Comparison of ENCODE assay signal across 1 cellular context in the genomic region with DNA sequence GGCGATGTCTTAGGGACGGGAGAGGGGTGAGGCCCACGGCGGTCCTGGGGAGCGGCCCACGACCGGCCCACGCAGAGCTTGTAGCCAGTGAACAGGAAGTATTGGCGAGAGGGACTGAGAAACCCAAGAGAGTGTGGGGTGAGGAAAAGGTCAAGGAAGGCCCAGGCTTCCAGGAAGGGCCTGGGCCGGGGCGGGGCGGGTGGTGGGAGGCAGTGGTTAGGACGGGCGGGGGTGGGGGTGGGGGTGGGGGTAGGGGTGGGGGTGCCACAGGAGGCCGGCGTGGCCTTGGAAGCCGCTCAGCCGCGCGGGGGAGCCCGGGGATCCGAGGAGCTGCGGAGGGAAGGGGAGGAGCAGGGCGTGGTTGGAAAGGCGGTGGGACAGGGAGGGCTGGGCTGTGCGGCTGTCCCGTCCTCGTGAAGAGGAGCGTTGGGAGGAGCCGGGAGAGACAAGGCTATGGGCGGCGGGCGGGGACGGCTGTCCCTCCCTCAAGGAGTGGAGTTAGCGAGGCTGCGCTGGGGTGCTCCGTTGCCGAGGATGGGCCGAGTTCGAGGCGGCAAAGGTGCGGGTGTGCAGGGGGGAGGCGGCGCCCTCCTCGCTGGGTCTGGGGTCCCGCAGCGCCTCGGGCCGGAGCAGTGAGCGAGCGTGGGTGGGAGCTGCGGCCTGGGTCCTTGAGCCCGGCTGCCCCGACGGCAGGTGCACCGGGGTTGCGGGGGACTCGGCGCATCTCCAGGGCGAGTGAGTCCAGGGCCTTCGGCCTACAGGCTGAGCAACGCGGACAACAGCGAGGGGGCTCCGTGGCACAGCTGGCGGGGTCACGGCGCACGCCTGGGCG.
TF ChIP-seq lines count a peak whose summit lies in the region.

No MANE protein-coding gene starts in this region.

TF ChIP-seq in K562, 482 proteins besides CTCF, POLR2A, EP300 and RAD21 (continued from another document and continues in another):
- TF ChIP-seq, protein P1, sequence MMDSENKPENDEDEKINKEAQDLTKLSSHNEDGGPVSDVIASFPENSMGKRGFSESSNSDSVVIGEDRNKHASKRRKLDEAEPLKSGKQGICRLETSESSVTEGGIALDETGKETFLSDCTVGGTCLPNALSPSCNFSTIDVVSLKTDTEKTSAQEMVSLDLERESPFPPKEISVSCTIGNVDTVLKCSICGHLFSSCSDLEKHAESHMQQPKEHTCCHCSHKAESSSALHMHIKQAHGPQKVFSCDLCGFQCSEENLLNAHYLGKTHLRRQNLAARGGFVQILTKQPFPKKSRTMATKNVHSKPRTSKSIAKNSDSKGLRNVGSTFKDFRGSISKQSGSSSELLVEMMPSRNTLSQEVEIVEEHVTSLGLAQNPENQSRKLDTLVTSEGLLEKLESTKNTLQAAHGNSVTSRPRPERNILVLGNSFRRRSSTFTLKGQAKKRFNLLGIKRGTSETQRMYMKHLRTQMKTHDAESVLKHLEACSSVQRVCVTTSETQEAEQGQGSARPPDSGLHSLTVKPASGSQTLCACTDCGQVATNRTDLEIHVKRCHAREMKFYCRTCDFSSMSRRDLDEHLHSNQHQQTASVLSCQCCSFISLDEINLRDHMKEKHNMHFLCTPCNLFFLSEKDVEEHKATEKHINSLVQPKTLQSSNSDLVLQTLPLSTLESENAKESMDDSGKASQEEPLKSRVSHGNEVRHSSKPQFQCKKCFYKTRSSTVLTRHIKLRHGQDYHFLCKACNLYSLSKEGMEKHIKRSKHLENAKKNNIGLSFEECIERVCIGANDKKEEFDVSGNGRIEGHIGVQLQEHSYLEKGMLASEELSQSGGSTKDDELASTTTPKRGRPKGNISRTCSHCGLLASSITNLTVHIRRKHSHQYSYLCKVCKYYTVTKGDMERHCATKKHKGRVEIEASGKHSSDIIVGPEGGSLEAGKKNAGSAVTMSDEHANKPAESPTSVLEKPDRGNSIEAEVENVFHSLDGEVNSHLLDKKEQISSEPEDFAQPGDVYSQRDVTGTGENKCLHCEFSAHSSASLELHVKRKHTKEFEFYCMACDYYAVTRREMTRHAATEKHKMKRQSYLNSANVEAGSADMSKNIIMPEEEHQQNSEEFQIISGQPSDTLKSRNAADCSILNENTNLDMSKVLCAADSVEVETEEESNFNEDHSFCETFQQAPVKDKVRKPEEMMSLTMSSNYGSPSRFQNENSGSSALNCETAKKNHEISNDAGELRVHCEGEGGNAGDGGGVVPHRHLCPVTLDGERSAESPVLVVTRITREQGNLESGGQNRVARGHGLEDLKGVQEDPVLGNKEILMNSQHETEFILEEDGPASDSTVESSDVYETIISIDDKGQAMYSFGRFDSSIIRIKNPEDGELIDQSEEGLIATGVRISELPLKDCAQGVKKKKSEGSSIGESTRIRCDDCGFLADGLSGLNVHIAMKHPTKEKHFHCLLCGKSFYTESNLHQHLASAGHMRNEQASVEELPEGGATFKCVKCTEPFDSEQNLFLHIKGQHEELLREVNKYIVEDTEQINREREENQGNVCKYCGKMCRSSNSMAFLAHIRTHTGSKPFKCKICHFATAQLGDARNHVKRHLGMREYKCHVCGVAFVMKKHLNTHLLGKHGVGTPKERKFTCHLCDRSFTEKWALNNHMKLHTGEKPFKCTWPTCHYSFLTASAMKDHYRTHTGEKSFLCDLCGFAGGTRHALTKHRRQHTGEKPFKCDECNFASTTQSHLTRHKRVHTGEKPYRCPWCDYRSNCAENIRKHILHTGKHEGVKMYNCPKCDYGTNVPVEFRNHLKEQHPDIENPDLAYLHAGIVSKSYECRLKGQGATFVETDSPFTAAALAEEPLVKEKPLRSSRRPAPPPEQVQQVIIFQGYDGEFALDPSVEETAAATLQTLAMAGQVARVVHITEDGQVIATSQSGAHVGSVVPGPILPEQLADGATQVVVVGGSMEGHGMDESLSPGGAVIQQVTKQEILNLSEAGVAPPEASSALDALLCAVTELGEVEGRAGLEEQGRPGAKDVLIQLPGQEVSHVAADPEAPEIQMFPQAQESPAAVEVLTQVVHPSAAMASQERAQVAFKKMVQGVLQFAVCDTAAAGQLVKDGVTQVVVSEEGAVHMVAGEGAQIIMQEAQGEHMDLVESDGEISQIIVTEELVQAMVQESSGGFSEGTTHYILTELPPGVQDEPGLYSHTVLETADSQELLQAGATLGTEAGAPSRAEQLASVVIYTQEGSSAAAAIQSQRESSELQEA (IDR thresholded peaks at IDR 0.05; ENCODE audit: low read depth) = no peak
- TF ChIP-seq PHF21A (IDR thresholded peaks at IDR 0.05; ENCODE audit: borderline replicate concordance, low read depth) (0 out of 2 replicates have a peak, but pooled peaks have one; percentile 28), STAT5A (IDR thresholded peaks at IDR 0.05; ENCODE audit: borderline replicate concordance, low read length) (no peak), TCF7L2 (IDR thresholded peaks at IDR 0.05; ENCODE audit: low read depth, low read length) (no peak), GATA2 (CRISPR knock-in tag; IDR thresholded peaks at IDR 0.05) (no peak), NR2C1 (IDR thresholded peaks at IDR 0.05) (peak; percentile 39; the same call in 1 of the 2 replicates), NR2C1 (tag; IDR thresholded peaks at IDR 0.05) (0 out of 2 replicates have a peak, but pooled peaks have one; percentile 48), ZZZ3 (IDR thresholded peaks at IDR 0.05) (no peak), ELF1 (tag; IDR thresholded peaks at IDR 0.05) (peak; percentile 37; the same call in 1 of the 2 replicates), DACH1 (IDR thresholded peaks at IDR 0.05; ENCODE audit: partially characterized antibody) (no peak), NEUROD1 (IDR thresholded peaks at IDR 0.05; ENCODE audit: borderline replicate concordance, low read depth, low read length, partially characterized antibody) (peak; percentile 28), KLF6 (CRISPR knock-in tag; IDR thresholded peaks at IDR 0.05; ENCODE audit: borderline replicate concordance) (no peak), RBM34 (IDR thresholded peaks at IDR 0.05; ENCODE audit: borderline replicate concordance, insufficient read depth, low read length) (no peak), DIDO1 (tag; IDR thresholded peaks at IDR 0.05; ENCODE audit: low read depth) (no peak), PHB (CRISPR knock-in tag; IDR thresholded peaks at IDR 0.05) (no peak), ZNF57 (CRISPR knock-in tag; IDR thresholded peaks at IDR 0.05) (no peak), MAZ (CRISPR knock-in tag; conservative IDR thresholded peaks at IDR 0.05 in 1 of 2, IDR thresholded peaks at IDR 0.05 in 1 of 2) (peak in 1 of 2 experiments; percentile 56; a peak in 1 of 4 replicates), CCNT2 (IDR thresholded peaks at IDR 0.05; ENCODE audit: borderline replicate concordance, extremely low read depth, insufficient read length, low read depth, low read length) (no peak), HNRNPL (IDR thresholded peaks at IDR 0.05; ENCODE audit: low read depth, low read length) (no peak), ARHGAP35 (IDR thresholded peaks at IDR 0.05; ENCODE audit: partially characterized antibody) (no peak), POLR2B (IDR thresholded peaks at IDR 0.05; ENCODE audit: low read depth, partially characterized antibody) (no peak), FOXJ2 (tag; IDR thresholded peaks at IDR 0.05) (no peak), SP1 (CRISPR knock-in tag; IDR thresholded peaks at IDR 0.05) (no peak), HNRNPK (IDR thresholded peaks at IDR 0.05; ENCODE audit: low read depth, low read length, poor library complexity, severe bottlenecking) (peak; percentile 92), KDM1A (IDR thresholded peaks at IDR 0.05) (no peak), SMARCA4 (IDR thresholded peaks at IDR 0.05) (0 out of 2 replicates have a peak, but pooled peaks have one; percentile 23), YBX1 (IDR thresholded peaks at IDR 0.05) (no peak), MEF2D (tag; conservative IDR thresholded peaks at IDR 0.05; ENCODE audit: low read depth) (no peak), TAF7 (tag; IDR thresholded peaks at IDR 0.05) (no peak), MAFG (tag; conservative IDR thresholded peaks at IDR 0.05) (no peak), RB1 (IDR thresholded peaks at IDR 0.05; ENCODE audit: low read depth) (no peak), ZC3H4 (CRISPR knock-in tag; IDR thresholded peaks at IDR 0.05; ENCODE audit: borderline replicate concordance) (no peak), POLR3A (IDR thresholded peaks at IDR 0.05; ENCODE audit: borderline replicate concordance, extremely low read depth, insufficient read depth, insufficient read length) (no peak), ZNF224 (CRISPR knock-in tag; IDR thresholded peaks at IDR 0.05) (no peak), ZFX (CRISPR knock-in tag; IDR thresholded peaks at IDR 0.05) (peak; percentile 82), SIN3B (IDR thresholded peaks at IDR 0.05; ENCODE audit: low read depth) (no peak), SRF (CRISPR knock-in tag; IDR thresholded peaks at IDR 0.05) (no peak), FUS (optimal IDR thresholded peaks at IDR 0.05; ENCODE audit: low read depth, low read length) (no peak), FOXM1 (IDR thresholded peaks at IDR 0.05; ENCODE audit: low read depth) (no peak), FOXM1 (CRISPR knock-in tag; IDR thresholded peaks at IDR 0.05; ENCODE audit: low read depth) (no peak), KAT7 (CRISPR knock-in tag; IDR thresholded peaks at IDR 0.05; ENCODE audit: borderline replicate concordance) (no peak), ZNF431 (CRISPR knock-in tag; IDR thresholded peaks at IDR 0.05) (no peak), JUND (IDR thresholded peaks at IDR 0.05; ENCODE audit: borderline replicate concordance, low read depth, low read length) (no peak), JUND (tag; IDR thresholded peaks at IDR 0.05; ENCODE audit: borderline replicate concordance, low read depth, low read length) (peak; percentile 22; the same call in 1 of the 3 replicates), TEAD2 (tag; IDR thresholded peaks at IDR 0.05) (no peak), MCM7 (IDR thresholded peaks at IDR 0.05) (no peak)
- TF ChIP-seq, protein P2, sequence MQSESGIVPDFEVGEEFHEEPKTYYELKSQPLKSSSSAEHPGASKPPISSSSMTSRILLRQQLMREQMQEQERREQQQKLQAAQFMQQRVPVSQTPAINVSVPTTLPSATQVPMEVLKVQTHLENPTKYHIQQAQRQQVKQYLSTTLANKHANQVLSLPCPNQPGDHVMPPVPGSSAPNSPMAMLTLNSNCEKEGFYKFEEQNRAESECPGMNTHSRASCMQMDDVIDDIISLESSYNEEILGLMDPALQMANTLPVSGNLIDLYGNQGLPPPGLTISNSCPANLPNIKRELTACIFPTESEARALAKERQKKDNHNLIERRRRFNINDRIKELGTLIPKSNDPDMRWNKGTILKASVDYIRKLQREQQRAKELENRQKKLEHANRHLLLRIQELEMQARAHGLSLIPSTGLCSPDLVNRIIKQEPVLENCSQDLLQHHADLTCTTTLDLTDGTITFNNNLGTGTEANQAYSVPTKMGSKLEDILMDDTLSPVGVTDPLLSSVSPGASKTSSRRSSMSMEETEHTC (IDR thresholded peaks at IDR 0.05) = no peak
- TF ChIP-seq, protein P3, sequence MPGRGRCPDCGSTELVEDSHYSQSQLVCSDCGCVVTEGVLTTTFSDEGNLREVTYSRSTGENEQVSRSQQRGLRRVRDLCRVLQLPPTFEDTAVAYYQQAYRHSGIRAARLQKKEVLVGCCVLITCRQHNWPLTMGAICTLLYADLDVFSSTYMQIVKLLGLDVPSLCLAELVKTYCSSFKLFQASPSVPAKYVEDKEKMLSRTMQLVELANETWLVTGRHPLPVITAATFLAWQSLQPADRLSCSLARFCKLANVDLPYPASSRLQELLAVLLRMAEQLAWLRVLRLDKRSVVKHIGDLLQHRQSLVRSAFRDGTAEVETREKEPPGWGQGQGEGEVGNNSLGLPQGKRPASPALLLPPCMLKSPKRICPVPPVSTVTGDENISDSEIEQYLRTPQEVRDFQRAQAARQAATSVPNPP (IDR thresholded peaks at IDR 0.05; ENCODE audit: borderline replicate concordance, insufficient read depth, insufficient read length) = no peak
- TF ChIP-seq, protein P4, sequence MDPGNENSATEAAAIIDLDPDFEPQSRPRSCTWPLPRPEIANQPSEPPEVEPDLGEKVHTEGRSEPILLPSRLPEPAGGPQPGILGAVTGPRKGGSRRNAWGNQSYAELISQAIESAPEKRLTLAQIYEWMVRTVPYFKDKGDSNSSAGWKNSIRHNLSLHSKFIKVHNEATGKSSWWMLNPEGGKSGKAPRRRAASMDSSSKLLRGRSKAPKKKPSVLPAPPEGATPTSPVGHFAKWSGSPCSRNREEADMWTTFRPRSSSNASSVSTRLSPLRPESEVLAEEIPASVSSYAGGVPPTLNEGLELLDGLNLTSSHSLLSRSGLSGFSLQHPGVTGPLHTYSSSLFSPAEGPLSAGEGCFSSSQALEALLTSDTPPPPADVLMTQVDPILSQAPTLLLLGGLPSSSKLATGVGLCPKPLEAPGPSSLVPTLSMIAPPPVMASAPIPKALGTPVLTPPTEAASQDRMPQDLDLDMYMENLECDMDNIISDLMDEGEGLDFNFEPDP (CRISPR knock-in tag; IDR thresholded peaks at IDR 0.05) = no peak
- TF ChIP-seq, protein P5, sequence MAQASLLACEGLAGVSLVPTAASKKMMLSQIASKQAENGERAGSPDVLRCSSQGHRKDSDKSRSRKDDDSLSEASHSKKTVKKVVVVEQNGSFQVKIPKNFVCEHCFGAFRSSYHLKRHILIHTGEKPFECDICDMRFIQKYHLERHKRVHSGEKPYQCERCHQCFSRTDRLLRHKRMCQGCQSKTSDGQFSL (CRISPR knock-in tag; IDR thresholded peaks at IDR 0.05) = no peak
- TF ChIP-seq, protein P5 (tag; IDR thresholded peaks at IDR 0.05) = no peak
- TF ChIP-seq, protein P6, sequence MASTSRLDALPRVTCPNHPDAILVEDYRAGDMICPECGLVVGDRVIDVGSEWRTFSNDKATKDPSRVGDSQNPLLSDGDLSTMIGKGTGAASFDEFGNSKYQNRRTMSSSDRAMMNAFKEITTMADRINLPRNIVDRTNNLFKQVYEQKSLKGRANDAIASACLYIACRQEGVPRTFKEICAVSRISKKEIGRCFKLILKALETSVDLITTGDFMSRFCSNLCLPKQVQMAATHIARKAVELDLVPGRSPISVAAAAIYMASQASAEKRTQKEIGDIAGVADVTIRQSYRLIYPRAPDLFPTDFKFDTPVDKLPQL (IDR thresholded peaks at IDR 0.05; ENCODE audit: extremely low read depth, insufficient read length) = no peak
- TF ChIP-seq, protein P7, sequence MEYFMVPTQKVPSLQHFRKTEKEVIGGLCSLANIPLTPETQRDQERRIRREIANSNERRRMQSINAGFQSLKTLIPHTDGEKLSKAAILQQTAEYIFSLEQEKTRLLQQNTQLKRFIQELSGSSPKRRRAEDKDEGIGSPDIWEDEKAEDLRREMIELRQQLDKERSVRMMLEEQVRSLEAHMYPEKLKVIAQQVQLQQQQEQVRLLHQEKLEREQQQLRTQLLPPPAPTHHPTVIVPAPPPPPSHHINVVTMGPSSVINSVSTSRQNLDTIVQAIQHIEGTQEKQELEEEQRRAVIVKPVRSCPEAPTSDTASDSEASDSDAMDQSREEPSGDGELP (CRISPR knock-in tag; IDR thresholded peaks at IDR 0.05; ENCODE audit: borderline replicate concordance) = no peak
- TF ChIP-seq, protein P8, sequence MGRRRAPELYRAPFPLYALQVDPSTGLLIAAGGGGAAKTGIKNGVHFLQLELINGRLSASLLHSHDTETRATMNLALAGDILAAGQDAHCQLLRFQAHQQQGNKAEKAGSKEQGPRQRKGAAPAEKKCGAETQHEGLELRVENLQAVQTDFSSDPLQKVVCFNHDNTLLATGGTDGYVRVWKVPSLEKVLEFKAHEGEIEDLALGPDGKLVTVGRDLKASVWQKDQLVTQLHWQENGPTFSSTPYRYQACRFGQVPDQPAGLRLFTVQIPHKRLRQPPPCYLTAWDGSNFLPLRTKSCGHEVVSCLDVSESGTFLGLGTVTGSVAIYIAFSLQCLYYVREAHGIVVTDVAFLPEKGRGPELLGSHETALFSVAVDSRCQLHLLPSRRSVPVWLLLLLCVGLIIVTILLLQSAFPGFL (CRISPR knock-in tag; IDR thresholded peaks at IDR 0.05) = no peak
